In the genomic region with DNA sequence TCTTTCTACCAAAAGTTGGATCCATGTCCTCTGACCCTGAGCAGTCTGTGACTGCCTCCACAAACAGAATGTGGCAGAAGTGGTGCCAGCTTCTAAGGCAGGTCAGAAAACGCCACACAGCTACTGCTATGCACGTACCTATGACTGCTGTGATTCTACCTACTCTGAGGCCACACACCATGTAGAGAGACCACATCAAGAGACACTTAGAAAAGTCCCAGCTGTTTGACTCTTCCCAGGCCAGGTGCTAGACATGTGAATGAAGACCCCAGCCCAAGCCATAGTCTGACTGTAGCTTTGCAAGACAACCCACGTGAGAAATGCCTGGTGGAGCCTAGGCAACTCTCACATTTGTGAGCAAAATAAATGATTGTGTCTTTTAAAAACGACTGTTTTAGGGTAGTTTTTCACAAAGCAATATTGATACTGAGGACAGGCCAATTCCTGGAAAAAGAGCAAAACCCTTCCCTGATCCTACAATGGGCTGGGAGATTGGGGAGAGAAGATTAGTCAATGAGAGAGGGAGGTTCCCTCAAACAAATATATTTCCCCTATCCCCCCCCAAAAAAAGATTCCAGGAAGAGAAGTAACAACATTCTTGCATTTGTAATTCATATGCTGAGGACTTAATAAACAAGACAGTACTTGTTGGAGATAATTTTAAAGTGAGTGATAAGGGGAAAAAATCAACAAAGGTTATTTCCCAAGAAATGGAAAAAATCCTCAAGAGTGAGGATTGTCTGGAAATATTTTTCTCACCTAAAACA, we compare ENCODE assay signal across 15 cellular contexts. TPM values are rescaled to one million over a fixed set of nuclear protein-coding genes. Genes with fewer than 3 reads are reported as not detected.
DNase-seq lines count a peak whose midpoint lies in the region; ATAC-seq and TF ChIP-seq lines count a peak whose summit lies in the region.
"Had no signal": no experiment of that assay in that cellular context is flagged by ENCODE, and none has a peak within 500 bp of the region (broad histone marks: within the 10 kb centered on the region; RNA-seq: fewer than 3 reads in every experiment).

No MANE protein-coding gene starts in this region.

- H3K9me3 Mint-ChIP-seq in activated naive CD4-positive, alpha-beta T cell treated with anti-CD3 and anti-CD28 coated beads, Interleukin-2, amount 50 U/mL, for 24 hours = no peaks in the 10 kb centered on the region
- H3K9me3 Mint-ChIP-seq in stimulated activated naive B cell treated with anti-CD40 and anti-IgM and Interleukin-4, amounts not matched to agents 10 μg/mL and 1 μg/mL and 100 μg/mL, for 72 hours = peaks cover 2 to 10% of the 10 kb centered on the region in 2 donors

- no peak overlapping the region for H3K4me3 ChIP-seq in epithelial cell of esophagus (ENCODE audit: low read length)

- H3K27ac Mint-ChIP-seq in activated naive CD4-positive, alpha-beta T cell treated with anti-CD3 and anti-CD28 coated beads, Interleukin-2, amount 50 U/mL, for 24 hours = peak overlapping the region; percentile 81
- H3K27ac Mint-ChIP-seq in T-helper 17 cell = peak overlapping the region; percentile 51
- peak overlapping the region; percentile 31 for H3K27ac Mint-ChIP-seq in stimulated activated naive B cell treated with anti-CD40 and anti-IgM and Interleukin-4, amounts not matched to agents 10 μg/mL and 1 μg/mL and 100 μg/mL, for 72 hours

- H3K9me3 ChIP-seq in T-helper 17 cell (ENCODE audit: control insufficient read depth, low read length, poor library complexity, severe bottlenecking) = no peaks in the 10 kb centered on the region

- peak overlapping the region; percentile 56 for H3K4me3 Mint-ChIP-seq in activated naive CD4-positive, alpha-beta T cell treated with anti-CD3 and anti-CD28 coated beads, Interleukin-2, amount 50 U/mL, for 24 hours
- no peak overlapping the region for H3K4me3 Mint-ChIP-seq in T-helper 17 cell
- no peak overlapping the region for H3K4me3 Mint-ChIP-seq in stimulated activated naive B cell treated with anti-CD40 and anti-IgM and Interleukin-4, amounts not matched to agents 10 μg/mL and 1 μg/mL and 100 μg/mL, for 72 hours

- H3K27me3 Mint-ChIP-seq in activated naive CD4-positive, alpha-beta T cell treated with anti-CD3 and anti-CD28 coated beads, Interleukin-2, amount 50 U/mL, for 24 hours = no peaks in the 10 kb centered on the region
- H3K27me3 Mint-ChIP-seq in T-helper 17 cell = no peaks in the 10 kb centered on the region
- no peaks in the 10 kb centered on the region for H3K27me3 Mint-ChIP-seq in stimulated activated naive B cell treated with anti-CD40 and anti-IgM and Interleukin-4, amounts not matched to agents 10 μg/mL and 1 μg/mL and 100 μg/mL, for 72 hours

- H3K36me3 Mint-ChIP-seq in activated naive CD4-positive, alpha-beta T cell treated with anti-CD3 and anti-CD28 coated beads, Interleukin-2, amount 50 U/mL, for 24 hours = peaks cover 11% of the 10 kb centered on the region
- no peaks in the 10 kb centered on the region for H3K36me3 Mint-ChIP-seq in T-helper 17 cell (ENCODE audit: low read depth)
- peaks cover 6 to 36% of the 10 kb centered on the region in 2 donors for H3K36me3 Mint-ChIP-seq in stimulated activated naive B cell treated with anti-CD40 and anti-IgM and Interleukin-4, amounts not matched to agents 10 μg/mL and 1 μg/mL and 100 μg/mL, for 72 hours

- H3K4me1 Mint-ChIP-seq in activated naive CD4-positive, alpha-beta T cell treated with anti-CD3 and anti-CD28 coated beads, Interleukin-2, amount 50 U/mL, for 24 hours = peaks cover 84% of the 10 kb centered on the region
- H3K4me1 Mint-ChIP-seq in T-helper 17 cell = peaks cover 53% of the 10 kb centered on the region
- H3K4me1 Mint-ChIP-seq in stimulated activated naive B cell treated with anti-CD40 and anti-IgM and Interleukin-4, amounts not matched to agents 10 μg/mL and 1 μg/mL and 100 μg/mL, for 72 hours = peaks cover 39 to 77% of the 10 kb centered on the region in 2 donors

- no peak for TF ChIP-seq CTCF in epithelial cell of esophagus (IDR thresholded peaks at IDR 0.05; ENCODE audit: insufficient read depth, low read depth, low read length, missing control alignments)

- peak; percentile 84 for ATAC-seq in T-helper 17 cell
- no peak for ATAC-seq in stimulated activated naive B cell treated with anti-CD40 and anti-IgM and Interleukin-4, amounts not matched to agents 10 μg/mL and 1 μg/mL and 100 μg/mL, for 72 hours (replicated peaks)

- DNase-seq in activated naive CD4-positive, alpha-beta T cell treated with Interleukin-2 at 50 U/mL for 16 hours = no peak
- DNase-seq in T-helper 17 cell = no peak
- peak; percentile 86 for DNase-seq in epithelial cell of esophagus (ENCODE audit: low read depth)
- DNase-seq in stimulated activated naive B cell treated with anti-CD40 and anti-IgM and Interleukin-4, amounts not matched to agents 10 μg/mL and 1 μg/mL and 100 μg/mL, for 72 hours = no peak
- no peak for DNase-seq in NCI-H128 (lab: John Stamatoyannopoulos, UW; ENCODE audit: unreplicated experiment)
- no peak for DNase-seq in NCI-H1417 treated with DMSO at 0.1 percent for 48 hours (lab: John Stamatoyannopoulos, UW)
- DNase-seq in C1 segment of cervical spinal cord (lab: John Stamatoyannopoulos, UW) = no peak
- DNase-seq: cortex of kidney, erythroblast, Kasumi-1, kidney, midbrain, NCI-H1436, SHP77 treated with DMSO at 0.1 percent for 48 hours had no signal

RNA-seq across cellular contexts. Expression of a gene that starts 33.3 kb away (rescaled TPM):
- total RNA-seq in T-helper 17 cell = 100 to 1,000 TPM; 104 to 120 TPM

Comparison
In these comparisons a context has a peak if more than half of its experiments do, and no peak if none do; other contexts are left out.
1. H3K27ac Mint-ChIP-seq: peak in every context shown above with its lines; median percentile 81 in activated naive CD4-positive, alpha-beta T cell treated with anti-CD3 and anti-CD28 coated beads, Interleukin-2, amount 50 U/mL, for 24 hours; 51 in T-helper 17 cell; 31 in stimulated activated naive B cell treated with anti-CD40 and anti-IgM and Interleukin-4, amounts not matched to agents 10 μg/mL and 1 μg/mL and 100 μg/mL, for 72 hours.